In the genomic region with DNA sequence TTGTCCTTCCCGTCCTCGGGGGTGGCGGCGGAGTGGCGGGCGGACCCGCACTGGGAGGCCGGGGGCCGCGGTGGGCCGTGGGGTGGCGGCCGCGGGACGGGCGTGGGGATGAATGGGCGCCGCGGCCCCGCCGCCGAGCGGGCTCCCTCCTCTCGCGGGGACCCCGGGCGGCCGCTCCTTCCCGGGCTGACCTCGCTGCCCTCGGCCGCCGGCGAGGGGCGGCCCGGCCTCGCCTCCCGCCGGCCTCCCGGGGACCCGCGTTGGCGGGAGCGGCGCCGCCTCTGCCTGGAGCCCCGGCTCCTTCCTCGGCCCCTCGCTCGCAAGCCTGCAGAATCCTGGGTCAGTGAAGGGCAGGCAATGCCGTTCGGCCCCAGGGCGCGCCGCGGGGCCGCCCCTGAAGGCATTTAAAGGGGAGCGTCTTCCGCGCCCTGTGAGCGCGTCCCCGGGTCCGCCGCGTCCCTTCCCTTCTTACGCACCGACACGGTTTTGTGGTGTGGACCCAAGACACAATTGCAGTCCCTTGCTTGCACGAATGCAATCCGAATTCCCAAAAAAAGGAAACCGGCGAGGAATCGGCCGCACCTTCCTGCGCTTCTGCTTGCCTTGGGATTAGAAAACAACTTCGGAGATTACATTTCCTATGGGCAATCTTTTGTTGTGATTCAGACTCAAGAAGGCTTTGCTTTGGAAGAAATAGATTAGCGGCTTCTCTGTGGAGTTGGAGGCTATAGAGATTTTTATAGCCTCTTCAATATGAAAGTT, we compare ENCODE assay signal across 7 cellular contexts.
A peak's percentile ranks its signal among the peaks of the same experiment; 100 is the strongest.
DNase-seq lines count a peak whose midpoint lies in the region; ATAC-seq and TF ChIP-seq lines count a peak whose summit lies in the region.

No MANE protein-coding gene starts in this region.

- no peaks in the 10 kb centered on the region for H4K20me1 ChIP-seq in MM.1S (ENCODE audit: insufficient read depth, low read length)

- 0 out of 2 replicates have a peak, but pooled peaks cover 8% of the 10 kb centered on the region for H3K4me1 ChIP-seq in MM.1S (ENCODE audit: low read length)

- H3K9me2 ChIP-seq in MM.1S (replicated peaks; ENCODE audit: insufficient read depth, low read length) = no peaks in the 10 kb centered on the region

- H3K79me2 ChIP-seq in MM.1S (ENCODE audit: low read length) = peaks cover 80% of the 10 kb centered on the region

- no peak overlapping the region for H3K27ac ChIP-seq in MM.1S (ENCODE audit: low read length)

- peaks cover 14% of the 10 kb centered on the region for H3F3A ChIP-seq in MM.1S (ENCODE audit: insufficient read depth, low read length)

- no peaks in the 10 kb centered on the region for H3K27me3 ChIP-seq in MM.1S (replicated peaks; ENCODE audit: insufficient read depth, low read length)

- peak overlapping the region; percentile 93 to 99 (median 99) for H3K4me3 Mint-ChIP-seq in nephron

- H3K4me2 ChIP-seq in MM.1S (ENCODE audit: low read depth, low read length) = peak overlapping the region; percentile 76

- peaks cover 14% of the 10 kb centered on the region for H3K4me1 Mint-ChIP-seq in nephron

- H3K4me3 ChIP-seq in MM.1S (ENCODE audit: low read length) (peak overlapping the region; percentile 83), foreskin fibroblast (ENCODE audit: low read depth in 1 of 2, low read length in 2 of 2) (peak overlapping the region; percentile 69 to 71)

- CTCF ChIA-PET in GM10248 (lab: Yijun Ruan, JAX) = no interaction called here

- TF ChIP-seq CTCF in GM10248 (IDR thresholded peaks at IDR 0.05; ENCODE audit: control extremely low read depth, extremely low read depth, low read depth, missing control alignments) (no peak), MM.1S (IDR thresholded peaks at IDR 0.05; ENCODE audit: low read length) (no peak), foreskin fibroblast (IDR thresholded peaks at IDR 0.05; ENCODE audit: low read depth, low read length) (no peak), nephron (IDR thresholded peaks at IDR 0.05; ENCODE audit: unreplicated experiment in 3 of 3) (no peak)

- H3K36me3 ChIP-seq in MM.1S (replicated peaks; ENCODE audit: insufficient read depth, low read length) = no peaks in the 10 kb centered on the region

- H2AFZ ChIP-seq in MM.1S (ENCODE audit: low read length) = peak overlapping the region; percentile 59

- H3K9me3 ChIP-seq in MM.1S (replicated peaks; ENCODE audit: insufficient read depth, low read length) = no peaks in the 10 kb centered on the region

- peak; percentile 31 for DNase-seq in GM10248 (ENCODE audit: extremely low spot score)
- DNase-seq in MM.1S = peak; percentile 58
- peak; percentile 1 for DNase-seq in activated effector memory CD4-positive, alpha-beta T cell treated with Interleukin-2 at 50 U/mL for 16 hours
- peak; percentile 34 to 70 for DNase-seq in foreskin fibroblast

- no peaks in the 10 kb centered on the region for H3K27me3 Mint-ChIP-seq in nephron (ENCODE audit: low read depth)

- peak overlapping the region; percentile 80 to 91 (median 86) for H3K27ac Mint-ChIP-seq in nephron

- ATAC-seq in HG02981 (IDR thresholded peaks at IDR 0.05; ENCODE audit: unreplicated experiment) (no peak), GM21423 (IDR thresholded peaks at IDR 0.05; ENCODE audit: unreplicated experiment) (no peak)

- H3K9me3 Mint-ChIP-seq in nephron = no peaks in the 10 kb centered on the region

- POLR2A ChIA-PET in GM10248 (lab: Yijun Ruan, JAX) = no interaction called here

- peak overlapping the region; percentile 34; the same call in 1 of the 2 replicates for H3K9ac ChIP-seq in MM.1S (ENCODE audit: low read length)

- H3K36me3 Mint-ChIP-seq in nephron (ENCODE audit: low read depth) = peaks cover 4% of the 10 kb centered on the region

Comparison
In these comparisons a context has a peak if more than half of its experiments do, and no peak if none do; other contexts are left out.
1. DNase-seq: peak in every context shown above with its lines; median percentile 58 in MM.1S; 52 in foreskin fibroblast; 31 in GM10248; 1 in activated effector memory CD4-positive, alpha-beta T cell treated with Interleukin-2 at 50 U/mL for 16 hours.